ENCODE assay signal across 1 cellular context in the genomic region with DNA sequence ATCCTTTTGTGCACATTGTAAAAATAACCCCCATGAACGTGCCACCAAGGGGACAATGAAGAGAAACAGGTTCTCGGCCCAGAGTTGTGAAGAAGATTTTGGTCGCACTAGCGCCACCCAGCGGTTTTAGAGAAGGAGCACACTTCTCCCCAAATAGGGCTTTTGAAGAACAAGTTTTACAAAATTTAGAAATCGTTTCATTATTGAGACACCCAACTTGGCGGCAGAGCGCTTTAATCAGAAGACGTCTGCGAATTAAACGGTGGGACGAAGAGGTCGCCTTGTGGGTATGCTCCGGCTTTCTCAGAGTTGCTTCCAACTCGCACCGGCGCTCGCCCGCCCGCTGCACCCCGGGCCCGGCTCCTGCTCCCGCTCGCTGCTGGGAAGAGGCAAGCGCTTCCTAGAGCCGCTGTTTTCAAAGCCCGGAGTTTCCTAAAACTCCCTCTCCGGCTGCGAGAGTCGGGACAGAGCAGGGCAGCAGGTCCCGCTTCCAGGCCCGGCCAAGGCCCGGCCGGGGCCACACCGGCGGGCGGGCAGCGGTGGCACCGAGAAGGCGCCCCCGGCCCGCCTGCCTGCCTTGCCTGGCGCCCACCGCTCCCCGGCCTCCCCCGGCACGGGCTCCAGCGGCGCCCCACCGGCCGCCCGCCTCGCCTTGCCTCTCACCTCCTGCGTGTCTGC.
A peak's percentile ranks its signal among the peaks of the same experiment; 100 is the strongest.
TF ChIP-seq lines count a peak whose summit lies in the region.

No MANE protein-coding gene starts in this region.

TF ChIP-seq in IMR-90, 13 proteins besides CTCF, POLR2A, EP300 and RAD21 (continued from another document):
- TF ChIP-seq, protein P1, sequence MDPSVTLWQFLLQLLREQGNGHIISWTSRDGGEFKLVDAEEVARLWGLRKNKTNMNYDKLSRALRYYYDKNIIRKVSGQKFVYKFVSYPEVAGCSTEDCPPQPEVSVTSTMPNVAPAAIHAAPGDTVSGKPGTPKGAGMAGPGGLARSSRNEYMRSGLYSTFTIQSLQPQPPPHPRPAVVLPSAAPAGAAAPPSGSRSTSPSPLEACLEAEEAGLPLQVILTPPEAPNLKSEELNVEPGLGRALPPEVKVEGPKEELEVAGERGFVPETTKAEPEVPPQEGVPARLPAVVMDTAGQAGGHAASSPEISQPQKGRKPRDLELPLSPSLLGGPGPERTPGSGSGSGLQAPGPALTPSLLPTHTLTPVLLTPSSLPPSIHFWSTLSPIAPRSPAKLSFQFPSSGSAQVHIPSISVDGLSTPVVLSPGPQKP (IDR thresholded peaks at IDR 0.05; ENCODE audit: borderline replicate concordance, low read depth, low read length) = no peak
- TF ChIP-seq MAZ (IDR thresholded peaks at IDR 0.05; ENCODE audit: borderline replicate concordance, low read depth, low read length) = no peak
- TF ChIP-seq BHLHE40 (IDR thresholded peaks at IDR 0.05; ENCODE audit: low read depth, low read length) = peak; percentile 30
- TF ChIP-seq RCOR1 (IDR thresholded peaks at IDR 0.05; ENCODE audit: insufficient replicate concordance, low read length) = no peak
- TF ChIP-seq NFE2L2 (IDR thresholded peaks at IDR 0.05; ENCODE audit: low read depth, low read length) = no peak
- no peak for TF ChIP-seq FOS (IDR thresholded peaks at IDR 0.05; ENCODE audit: low read depth, low read length)
- no peak for TF ChIP-seq CHD1 (IDR thresholded peaks at IDR 0.05; ENCODE audit: low read depth, low read length)
